In the genomic region with DNA sequence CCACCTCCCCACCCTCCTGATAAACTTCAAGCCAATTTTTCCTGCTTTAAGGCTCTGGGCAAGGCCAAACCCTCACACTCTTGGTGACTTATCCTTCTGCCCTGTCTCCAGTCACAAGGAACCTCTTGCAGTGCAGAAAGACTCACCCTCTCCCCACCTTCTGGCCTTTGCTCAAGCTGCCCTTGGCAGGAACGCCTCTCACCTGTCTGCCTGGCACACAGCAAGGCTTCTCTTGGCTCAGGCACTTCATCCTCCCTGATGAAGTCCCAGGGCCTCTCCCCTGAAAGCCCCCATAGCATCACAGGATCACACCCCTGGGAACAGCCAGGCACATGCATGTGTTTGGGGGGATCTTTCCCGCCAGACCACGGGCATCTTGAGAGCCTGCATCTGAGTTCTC, we compare ENCODE assay signal across 27 cellular contexts.
"Had no signal": no experiment of that assay in that cellular context is flagged by ENCODE, and none has a peak within 500 bp of the region (broad histone marks: within the 10 kb centered on the region; RNA-seq: fewer than 3 reads in every experiment).

No MANE protein-coding gene starts in this region.

- H3K27ac ChIP-seq: colonic mucosa, esophagus muscularis mucosa, foreskin keratinocyte, gastroesophageal sphincter, heart left ventricle, hepatocyte, left lung, neural progenitor cell, parathyroid adenoma, prostate gland, right atrium auricular region, skin epidermis, suprapubic skin, thyroid gland had no signal

- H2AFZ ChIP-seq: hepatocyte, neural progenitor cell, parathyroid adenoma had no signal

- H3K4me2 ChIP-seq: hepatocyte, neural progenitor cell had no signal

- FAIRE-seq: endothelial cell of umbilical vein had no signal

- H3K79me2 ChIP-seq: hepatocyte, parathyroid adenoma had no signal

- H3K27me3 ChIP-seq: colonic mucosa, esophagus muscularis mucosa, gastroesophageal sphincter, heart left ventricle, hepatocyte, left lung, neural progenitor cell, right atrium auricular region, thyroid gland had no signal

- H3K9ac ChIP-seq: neural progenitor cell, parathyroid adenoma had no signal

- H3K27ac Mint-ChIP-seq: dendritic cell treated with granulocyte-macrophage colony-stimulating factor and Interleukin-4, amounts not matched to agents 40 ng/mL and 50 ng/mL, for 4 days; naive thymus-derived CD4-positive, alpha-beta T cell; nephron; neural progenitor cell; stimulated activated naive B cell treated with anti-CD40 and anti-IgM and Interleukin-4, amounts not matched to agents 10 μg/mL and 1 μg/mL and 100 μg/mL, for 72 hours; stimulated activated naive CD8-positive, alpha-beta T cell treated with anti-CD3 and anti-CD28 coated beads, Interleukin-15, Interleukin-2, amounts not matched to agents 100 ng/mL and 50 ng/mL, for 24 hours had no signal

- H3K9me3 ChIP-seq: colonic mucosa, prostate gland, suprapubic skin, thyroid gland had no signal

- H3K4me1 Mint-ChIP-seq: naive thymus-derived CD4-positive, alpha-beta T cell; neural progenitor cell; stimulated activated naive B cell treated with anti-CD40 and anti-IgM and Interleukin-4, amounts not matched to agents 10 μg/mL and 1 μg/mL and 100 μg/mL, for 72 hours had no signal

- H3K36me3 ChIP-seq: colonic mucosa, esophagus muscularis mucosa, gastroesophageal sphincter, heart left ventricle, left lung, neural progenitor cell, prostate gland, right atrium auricular region, suprapubic skin, thyroid gland had no signal

- H3K4me3 Mint-ChIP-seq: dendritic cell treated with granulocyte-macrophage colony-stimulating factor and Interleukin-4, amounts not matched to agents 40 ng/mL and 50 ng/mL, for 4 days; naive thymus-derived CD4-positive, alpha-beta T cell; nephron; neural progenitor cell; stimulated activated naive B cell treated with anti-CD40 and anti-IgM and Interleukin-4, amounts not matched to agents 10 μg/mL and 1 μg/mL and 100 μg/mL, for 72 hours; stimulated activated naive CD8-positive, alpha-beta T cell treated with anti-CD3 and anti-CD28 coated beads, Interleukin-15, Interleukin-2, amounts not matched to agents 100 ng/mL and 50 ng/mL, for 24 hours had no signal

- DNase-seq: colonic mucosa; effector CD8-positive, alpha-beta T cell; foreskin keratinocyte; heart left ventricle; left cardiac atrium; left lung; mesenchymal stem cell; midbrain; naive thymus-derived CD4-positive, alpha-beta T cell; stimulated activated CD4-positive, alpha-beta T cell treated with anti-CD3 and anti-CD28 coated beads, Interleukin-15, amount 100 ng/mL, for 24 hours; stimulated activated CD4-positive, alpha-beta T cell treated with anti-CD3 and anti-CD28 coated beads, Interleukin-2, amount 100 ng/mL, for 48 hours; stimulated activated naive B cell treated with anti-CD40 and anti-IgM and Interleukin-4, amounts not matched to agents 10 μg/mL and 1 μg/mL and 100 μg/mL, for 72 hours; thyroid gland; trophoblast cell had no signal

- H3K4me1 ChIP-seq: colonic mucosa, esophagus muscularis mucosa, foreskin keratinocyte, gastroesophageal sphincter, heart left ventricle, left lung, neural progenitor cell, parathyroid adenoma, prostate gland, right atrium auricular region, suprapubic skin, thyroid gland had no signal

- ATAC-seq: foreskin keratinocyte; gastroesophageal sphincter; heart left ventricle; left cardiac atrium; left lung; naive thymus-derived CD4-positive, alpha-beta T cell; stimulated activated naive B cell treated with anti-CD40 and anti-IgM and Interleukin-4, amounts not matched to agents 10 μg/mL and 1 μg/mL and 100 μg/mL, for 72 hours had no signal

- H3K4me3 ChIP-seq: colonic mucosa, esophagus muscularis mucosa, gastroesophageal sphincter, heart left ventricle, hepatocyte, left lung, neural progenitor cell, prostate gland, right atrium auricular region, skin epidermis, suprapubic skin, thyroid gland had no signal
